8 cellular contexts compared by ENCODE assay signal in genomic region chrX:118824173-118824782, GRCh38. TPM values are rescaled to one million over a fixed set of nuclear protein-coding genes. Genes with fewer than 3 reads are reported as not detected.
DNase-seq lines count a peak whose midpoint lies in the region; ATAC-seq and TF ChIP-seq lines count a peak whose summit lies in the region.

No MANE protein-coding gene starts in this region.

- in situ Hi-C loops in astrocyte of the spinal cord (cut with HindIII; ENCODE audit: low sequenced_read_pairs), result no loop called here

- H3K4me3 ChIP-seq in ACC112 (ENCODE audit: low read depth, low read length) (peak overlapping the region; percentile 71), H7 (ENCODE audit: insufficient read depth, low read depth, low read length) (peak overlapping the region; percentile 19; the same call in 1 of the 2 replicates), astrocyte of the spinal cord (ENCODE audit: low read depth, low read length) (peak overlapping the region; percentile 32)
- peak overlapping the region; percentile 41 for H3K4me3 ChIP-seq in naive thymus-derived CD4-positive, alpha-beta T cell (ENCODE audit: low read length)

- ATAC-seq in naive thymus-derived CD4-positive, alpha-beta T cell, result no peak
- ATAC-seq in GM21576 (IDR thresholded peaks at IDR 0.05; ENCODE audit: unreplicated experiment) (no peak), GM19395 (IDR thresholded peaks at IDR 0.05; ENCODE audit: unreplicated experiment) (no peak)

- DNase-seq in H7, result peak; percentile 53
- DNase-seq in astrocyte of the spinal cord (ENCODE audit: low read depth, low spot score), result no peak
- no peak for DNase-seq in naive thymus-derived CD4-positive, alpha-beta T cell
- DNase-seq in T-helper 9 cell, result no peak
- no peak for DNase-seq in AG08395 (ENCODE audit: low spot score)

- peaks cover 5 to 26% (median 17%) of the 10 kb centered on the region in 7 donors for H3K4me1 Mint-ChIP-seq in naive thymus-derived CD4-positive, alpha-beta T cell

- H3K9me3 ChIP-seq in naive thymus-derived CD4-positive, alpha-beta T cell (ENCODE audit: control insufficient read depth in 2 of 3, low read length in 3 of 3), result no peaks in the 10 kb centered on the region

- no peaks in the 10 kb centered on the region for H3K36me3 Mint-ChIP-seq in naive thymus-derived CD4-positive, alpha-beta T cell

- H3K36me3 ChIP-seq in ACC112 (ENCODE audit: insufficient read depth, low read length), result no peaks in the 10 kb centered on the region
- H3K36me3 ChIP-seq in H7 (replicated peaks; ENCODE audit: control insufficient read depth, insufficient read depth, low read length), result no peaks in the 10 kb centered on the region
- H3K36me3 ChIP-seq in naive thymus-derived CD4-positive, alpha-beta T cell (ENCODE audit: control insufficient read depth in 2 of 3, insufficient read depth in 3 of 3, low read length in 3 of 3), result no peaks in the 10 kb centered on the region

- H3K27ac ChIP-seq in ACC112 (ENCODE audit: low read depth, low read length), result no peak overlapping the region
- no peak overlapping the region for H3K27ac ChIP-seq in naive thymus-derived CD4-positive, alpha-beta T cell (ENCODE audit: low read depth, low read length)

- POLR2A ChIA-PET in naive thymus-derived CD4-positive, alpha-beta T cell (lab: Charles Lee), result no interaction called here

- H2AFZ ChIP-seq in ACC112 (ENCODE audit: low read length, unreplicated experiment), result peak overlapping the region; percentile 33

- peaks cover 31 to 71% (median 36%) of the 10 kb centered on the region in 5 donors for H3K27me3 Mint-ChIP-seq in naive thymus-derived CD4-positive, alpha-beta T cell

- H3K27ac Mint-ChIP-seq in naive thymus-derived CD4-positive, alpha-beta T cell, result peak overlapping the region in 2 of 9 donors; percentile 15 to 62

- intact Hi-C loops in naive thymus-derived CD4-positive, alpha-beta T cell (cut with micrococcal nuclease), result no loop called here

- TF ChIP-seq CTCF in astrocyte of the spinal cord (IDR thresholded peaks at IDR 0.05; ENCODE audit: low read depth, low read length), result no peak

- H3K4me3 Mint-ChIP-seq in naive thymus-derived CD4-positive, alpha-beta T cell, result peak overlapping the region; percentile 50 to 91 (median 81)

- H3K79me2 ChIP-seq in ACC112 (ENCODE audit: control insufficient read depth, insufficient read depth, low read length, unreplicated experiment), result no peaks in the 10 kb centered on the region

- CTCF ChIA-PET in naive thymus-derived CD4-positive, alpha-beta T cell (lab: Charles Lee), result no interaction called here

- peaks cover 37% of the 10 kb centered on the region for H3K27me3 ChIP-seq in ACC112 (ENCODE audit: insufficient read depth, low read length)
- H3K27me3 ChIP-seq in H7 (ENCODE audit: control insufficient read depth, insufficient read depth, low read length), result peaks cover 81% of the 10 kb centered on the region
- peaks cover 0 to 3% of the 10 kb centered on the region in 2 donors for H3K27me3 ChIP-seq in naive thymus-derived CD4-positive, alpha-beta T cell (ENCODE audit: control insufficient read depth in 2 of 2, insufficient read depth in 2 of 2, low read length in 2 of 2)

- peaks cover 4% of the 10 kb centered on the region for H3K4me1 ChIP-seq in ACC112 (ENCODE audit: control insufficient read depth, insufficient read depth, low read length, unreplicated experiment)
- H3K4me1 ChIP-seq in naive thymus-derived CD4-positive, alpha-beta T cell (ENCODE audit: control insufficient read depth in 2 of 2, insufficient read depth in 2 of 2, low read length in 2 of 2), result peaks cover 3 to 12% of the 10 kb centered on the region in 2 donors

- H3K9me3 Mint-ChIP-seq in naive thymus-derived CD4-positive, alpha-beta T cell, result peaks cover 0 to 6% (median 0%) of the 10 kb centered on the region in 11 donors

RNA-seq across cellular contexts. Expression of gene ZCCHC12, which starts 0.7 kb away (rescaled TPM):
- total RNA-seq in H7 (2014; rRNA removed; shearing (Covaris generic)), result 0.07 and 0.45 TPM in 2 replicates
- under 1 TPM in 1 of 5 experiments, not detected in 4; 0.16 TPM for total RNA-seq in naive thymus-derived CD4-positive, alpha-beta T cell
- polyA plus RNA-seq in naive thymus-derived CD4-positive, alpha-beta T cell, result under 1 TPM in 1 of 2 donors, not detected in 1; 0.08 TPM

Comparison
In these comparisons a context has a peak if more than half of its experiments do, and no peak if none do; other contexts are left out.
1. H3K4me3 ChIP-seq: peak in every context shown above with its lines; median percentile 71 in ACC112; 41 in naive thymus-derived CD4-positive, alpha-beta T cell; 32 in astrocyte of the spinal cord; 19 in H7.